27 cellular contexts compared by ENCODE assay signal in the genomic region with DNA sequence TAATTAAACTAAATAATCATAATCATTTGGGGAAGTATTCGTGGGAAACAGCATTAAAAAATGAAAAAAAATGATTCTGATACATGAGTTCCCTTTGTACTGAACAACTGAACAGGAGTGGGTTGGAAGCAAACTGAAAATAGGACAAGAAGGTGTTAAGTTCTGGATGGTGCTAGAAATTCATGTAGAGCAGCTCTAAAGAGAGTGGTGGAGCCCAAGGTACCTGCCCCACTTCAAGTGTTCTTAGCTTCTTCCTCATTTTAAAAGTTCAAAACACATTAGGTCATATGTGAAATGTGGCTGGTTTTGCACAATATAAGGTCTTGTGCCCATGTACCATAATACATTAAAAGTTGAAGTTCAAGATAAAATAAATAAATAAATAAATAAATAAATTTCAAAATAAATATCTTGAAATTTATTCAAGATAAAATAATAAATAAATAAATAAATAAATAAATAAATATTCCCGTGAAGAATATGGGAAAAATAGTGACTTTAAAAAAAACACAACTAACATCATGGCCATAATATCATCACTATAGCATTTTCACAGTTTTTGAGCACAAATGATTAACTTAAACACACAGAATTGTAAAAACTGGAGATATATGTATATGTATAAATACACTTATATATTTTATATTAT.
A peak's percentile ranks its signal among the peaks of the same experiment; 100 is the strongest.
DNase-seq lines count a peak whose midpoint lies in the region; ATAC-seq, FAIRE-seq and TF ChIP-seq lines count a peak whose summit lies in the region.
"Had no signal": no experiment of that assay in that cellular context is flagged by ENCODE, and none has a peak within 500 bp of the region (broad histone marks: within the 10 kb centered on the region; RNA-seq: fewer than 3 reads in every experiment).

No MANE protein-coding gene starts in this region.

- H3K9ac ChIP-seq in IMR-90 (ENCODE audit: low read depth, low read length), result no peak overlapping the region
- H3K9ac ChIP-seq: KMS-11 had no signal

- no peak overlapping the region for H3K4ac ChIP-seq in IMR-90 (ENCODE audit: low read depth, low read length)

- FAIRE-seq in A204.1 (lab: Jason Lieb, UNC) (peak; percentile 77), colon (lab: Jason Lieb, UNC) (peak; percentile 80), pancreas (lab: Jason Lieb, UNC) (peak; percentile 43)
- FAIRE-seq: GM12891, H54 had no signal

- in situ Hi-C loops in IMR-90 (cut with MboI; ENCODE audit: low sequenced_read_pairs), result no loop called here

- no peak overlapping the region for H3K18ac ChIP-seq in IMR-90 (ENCODE audit: low read depth, low read length)

- H3K27ac ChIP-seq in IMR-90 (ENCODE audit: insufficient read depth, low read length) (no peak overlapping the region), pancreas (no peak overlapping the region)
- H3K27ac ChIP-seq: KMS-11, PC-9, SJCRH30 had no signal

- H3K4me3 ChIP-seq in IMR-90 (ENCODE audit: insufficient read depth, low read depth, low read length), result no peak overlapping the region
- no peak overlapping the region for H3K4me3 ChIP-seq in pancreas
- H3K4me3 ChIP-seq: PC-9, SJCRH30 had no signal

- DNase-seq in IMR-90 (no peak), pancreas (no peak), EL (no peak), middle frontal gyrus (ENCODE audit: extremely low spot score, low spot score) (no peak)
- DNase-seq: C1 segment of cervical spinal cord; Caco-2; CD8-positive, alpha-beta T cell; GF-D8; MM.1S; NCI-H1105; NCI-H1436 treated with DMSO at 0.1 percent for 48 hours; NCI-H187 treated with DMSO at 0.1 percent for 48 hours; NCI-H446; NCI-H524 treated with DMSO at 0.1 percent for 48 hours; NCI-H82; NK-92 treated with Interleukin-12 subunit alpha and Interleukin-12 subunit beta, amount 100 ng/mL, for 24 hours; PC-9; SJCRH30; T-cell had no signal

- TF ChIP-seq CTCF in IMR-90 (conservative IDR thresholded peaks at IDR 0.05; ENCODE audit: low read depth, low read length), result no peak
- TF ChIP-seq CTCF in pancreas (IDR thresholded peaks at IDR 0.05), result no peak

- H2AFZ ChIP-seq in IMR-90 (replicated peaks; ENCODE audit: low read length, poor library complexity), result no peak overlapping the region
- H2AFZ ChIP-seq: PC-9 had no signal

- dilution Hi-C loops in IMR-90 (cut with HindIII; ENCODE audit: low sequenced_read_pairs, unreplicated experiment), result no loop called here

- H3K4me2 ChIP-seq in IMR-90 (ENCODE audit: low read depth, low read length), result no peak overlapping the region
- H3K4me2 ChIP-seq: KMS-11, PC-9 had no signal

- no peak overlapping the region for H3K56ac ChIP-seq in IMR-90 (ENCODE audit: extremely low read depth, insufficient read depth, low read length)

- peak overlapping the region; percentile 41; the same call in 1 of the 2 replicates for H4K91ac ChIP-seq in IMR-90 (ENCODE audit: insufficient read depth, low read depth, low read length)

- no peaks in the 10 kb centered on the region for H3K79me1 ChIP-seq in IMR-90 (ENCODE audit: low read depth in 1 of 2, low read length in 2 of 2)

- CTCF ChIA-PET in IMR-90 (lab: Yijun Ruan, JAX), result interaction anchor here (0.7 kb wide), 1 partner anchor 100 kb away, joined by 3 read pairs; no protein-coding TSS in a partner anchor

- no peak overlapping the region for H2BK15ac ChIP-seq in IMR-90 (ENCODE audit: low read depth, low read length)

- H4K20me1 ChIP-seq in IMR-90 (ENCODE audit: insufficient read depth, low read length), result no peaks in the 10 kb centered on the region

- POLR2A ChIA-PET in IMR-90 (lab: Charles Lee; ENCODE audit: unreplicated experiment), result no interaction called here

- H3K9me3 ChIP-seq in IMR-90 (ENCODE audit: control insufficient read depth, insufficient read depth, low read length) (no peaks in the 10 kb centered on the region), pancreas (no peaks in the 10 kb centered on the region)
- H3K9me3 ChIP-seq: Caco-2, SJCRH30 had no signal

- H2AK9ac ChIP-seq in IMR-90 (replicated peaks; ENCODE audit: low read depth, low read length, poor library complexity), result no peak overlapping the region

- H4K8ac ChIP-seq in IMR-90 (ENCODE audit: low read depth in 2 of 2, low read length in 2 of 2), result no peak overlapping the region

- intact Hi-C loops in IMR-90 (cut with micrococcal nuclease), result loop anchor here (10.0 kb wide), 1 partner anchor 574 kb away; no protein-coding TSS in a partner anchor
- intact Hi-C loops in pancreas (cut with DNase I), result no loop called here

- H2BK5ac ChIP-seq in IMR-90 (ENCODE audit: low read depth, low read length, poor library complexity, severe bottlenecking), result no peak overlapping the region

- H4K5ac ChIP-seq in IMR-90 (ENCODE audit: low read depth, low read length), result no peak overlapping the region

- no TSS peak for BruUV-seq in IMR-90 (replicated peaks; lab: Mats Ljungman, UMichigan)

- ATAC-seq in IMR-90 (ENCODE audit: low read depth) (no peak), pancreas (no peak), HG03469 (IDR thresholded peaks at IDR 0.05; ENCODE audit: unreplicated experiment) (no peak)
- ATAC-seq: CD8-positive, alpha-beta T cell; Right ventricle myocardium inferior; SK-N-SH treated with all-trans-retinoic acid at 6 μM for 48 hours; T-cell had no signal

- no peak overlapping the region for H2BK120ac ChIP-seq in IMR-90 (ENCODE audit: low read depth, low read length)

- no CpG with 5 or more reads among the region's 2 CpGs for WGBS in IMR-90 (ENCODE audit: extremely low coverage in 2 of 2, insufficient read length in 1 of 2), 2 experiments
- 62 to 75% methylated on average over 2 of the region's 2 CpGs for WGBS in pancreas, 2 donors

- no peak overlapping the region for H3K23ac ChIP-seq in IMR-90 (ENCODE audit: low read depth, low read length)

- no peaks in the 10 kb centered on the region for H3K4me1 ChIP-seq in IMR-90 (ENCODE audit: control insufficient read depth, insufficient read depth, low read length)
- no peaks in the 10 kb centered on the region for H3K4me1 ChIP-seq in pancreas
- H3K4me1 ChIP-seq: Caco-2, SJCRH30 had no signal

- no peak overlapping the region for H2BK20ac ChIP-seq in IMR-90 (ENCODE audit: low read depth, low read length)

- H3K9me1 ChIP-seq in IMR-90 (ENCODE audit: insufficient read depth, low read length), result no peaks in the 10 kb centered on the region

- H3K14ac ChIP-seq in IMR-90 (replicated peaks; ENCODE audit: low read depth, low read length), result peak overlapping the region; percentile 10; the same call in 1 of the 2 replicates

- H3K36me3 ChIP-seq in IMR-90 (ENCODE audit: control insufficient read depth, insufficient read depth, low read length) (no peaks in the 10 kb centered on the region), pancreas (no peaks in the 10 kb centered on the region)
- H3K36me3 ChIP-seq: SJCRH30 had no signal

- no peak for TF ChIP-seq RAD21 in IMR-90 (IDR thresholded peaks at IDR 0.05; ENCODE audit: low read length)

- no peak overlapping the region for H2AK5ac ChIP-seq in IMR-90 (ENCODE audit: low read depth, low read length)

- TF ChIP-seq POLR2A in IMR-90 (IDR thresholded peaks at IDR 0.05; ENCODE audit: low read depth, low read length), result no peak

- H3K27me3 ChIP-seq in IMR-90 (ENCODE audit: control insufficient read depth, insufficient read depth, low read length), result no peaks in the 10 kb centered on the region
- H3K27me3 ChIP-seq in pancreas, result no peaks in the 10 kb centered on the region
- H3K27me3 ChIP-seq: SJCRH30 had no signal

TF ChIP-seq in IMR-90, 13 proteins besides CTCF, POLR2A, EP300 and RAD21:
- TF ChIP-seq RFX5 (IDR thresholded peaks at IDR 0.05; ENCODE audit: low read depth, low read length) (no peak), NFE2L2 (IDR thresholded peaks at IDR 0.05; ENCODE audit: low read depth, low read length) (no peak), MXI1 (IDR thresholded peaks at IDR 0.05; ENCODE audit: borderline replicate concordance, low read depth, low read length) (no peak), FOS (IDR thresholded peaks at IDR 0.05; ENCODE audit: low read depth, low read length) (no peak), RCOR1 (IDR thresholded peaks at IDR 0.05; ENCODE audit: insufficient replicate concordance, low read length) (no peak), SMC3 (IDR thresholded peaks at IDR 0.05; ENCODE audit: low read depth, low read length) (no peak), MAFK (IDR thresholded peaks at IDR 0.05; ENCODE audit: low read depth, low read length) (no peak), CEBPB (IDR thresholded peaks at IDR 0.05; ENCODE audit: low read depth, low read length) (no peak), CHD1 (IDR thresholded peaks at IDR 0.05; ENCODE audit: low read depth, low read length) (no peak), MAZ (IDR thresholded peaks at IDR 0.05; ENCODE audit: borderline replicate concordance, low read depth, low read length) (no peak), BHLHE40 (IDR thresholded peaks at IDR 0.05; ENCODE audit: low read depth, low read length) (no peak)
- TF ChIP-seq, protein P1, sequence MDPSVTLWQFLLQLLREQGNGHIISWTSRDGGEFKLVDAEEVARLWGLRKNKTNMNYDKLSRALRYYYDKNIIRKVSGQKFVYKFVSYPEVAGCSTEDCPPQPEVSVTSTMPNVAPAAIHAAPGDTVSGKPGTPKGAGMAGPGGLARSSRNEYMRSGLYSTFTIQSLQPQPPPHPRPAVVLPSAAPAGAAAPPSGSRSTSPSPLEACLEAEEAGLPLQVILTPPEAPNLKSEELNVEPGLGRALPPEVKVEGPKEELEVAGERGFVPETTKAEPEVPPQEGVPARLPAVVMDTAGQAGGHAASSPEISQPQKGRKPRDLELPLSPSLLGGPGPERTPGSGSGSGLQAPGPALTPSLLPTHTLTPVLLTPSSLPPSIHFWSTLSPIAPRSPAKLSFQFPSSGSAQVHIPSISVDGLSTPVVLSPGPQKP (IDR thresholded peaks at IDR 0.05; ENCODE audit: borderline replicate concordance, low read depth, low read length), result no peak
- TF ChIP-seq, protein P2, sequence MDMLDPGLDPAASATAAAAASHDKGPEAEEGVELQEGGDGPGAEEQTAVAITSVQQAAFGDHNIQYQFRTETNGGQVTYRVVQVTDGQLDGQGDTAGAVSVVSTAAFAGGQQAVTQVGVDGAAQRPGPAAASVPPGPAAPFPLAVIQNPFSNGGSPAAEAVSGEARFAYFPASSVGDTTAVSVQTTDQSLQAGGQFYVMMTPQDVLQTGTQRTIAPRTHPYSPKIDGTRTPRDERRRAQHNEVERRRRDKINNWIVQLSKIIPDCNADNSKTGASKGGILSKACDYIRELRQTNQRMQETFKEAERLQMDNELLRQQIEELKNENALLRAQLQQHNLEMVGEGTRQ (IDR thresholded peaks at IDR 0.05; ENCODE audit: low read depth, low read length), result no peak
